3 cellular contexts compared by ENCODE assay signal in genomic region chr5:142829821-142830220, GRCh38.
TF ChIP-seq lines count a peak whose summit lies in the region.

No MANE protein-coding gene starts in this region.

TF ChIP-seq in IMR-90, 13 proteins besides CTCF, POLR2A, EP300 and RAD21:
- TF ChIP-seq NFE2L2 (IDR thresholded peaks at IDR 0.05; ENCODE audit: low read depth, low read length) (no peak), RFX5 (IDR thresholded peaks at IDR 0.05; ENCODE audit: low read depth, low read length) (no peak), MAZ (IDR thresholded peaks at IDR 0.05; ENCODE audit: borderline replicate concordance, low read depth, low read length) (no peak), MXI1 (IDR thresholded peaks at IDR 0.05; ENCODE audit: borderline replicate concordance, low read depth, low read length) (no peak), FOS (IDR thresholded peaks at IDR 0.05; ENCODE audit: low read depth, low read length) (no peak), ELK1 (IDR thresholded peaks at IDR 0.05; ENCODE audit: borderline replicate concordance, low read depth, low read length) (no peak), CEBPB (IDR thresholded peaks at IDR 0.05; ENCODE audit: low read depth, low read length) (no peak), BHLHE40 (IDR thresholded peaks at IDR 0.05; ENCODE audit: low read depth, low read length) (no peak), RCOR1 (IDR thresholded peaks at IDR 0.05; ENCODE audit: insufficient replicate concordance, low read length) (no peak), CHD1 (IDR thresholded peaks at IDR 0.05; ENCODE audit: low read depth, low read length) (no peak), MAFK (IDR thresholded peaks at IDR 0.05; ENCODE audit: low read depth, low read length) (no peak), USF2 (IDR thresholded peaks at IDR 0.05; ENCODE audit: low read depth, low read length) (no peak), SMC3 (IDR thresholded peaks at IDR 0.05; ENCODE audit: low read depth, low read length) (no peak)

TF ChIP-seq in H1, 55 proteins besides CTCF, POLR2A, EP300 and RAD21 (continues in another document):
- TF ChIP-seq SRF (IDR thresholded peaks at IDR 0.05; ENCODE audit: low read depth, low read length) (no peak), BCL11A (IDR thresholded peaks at IDR 0.05; ENCODE audit: low read depth in 2 of 2, low read length in 2 of 2) (no peak), TBP (IDR thresholded peaks at IDR 0.05; ENCODE audit: low read depth, low read length) (no peak), SP2 (IDR thresholded peaks at IDR 0.05; ENCODE audit: low read length) (no peak), NANOG (IDR thresholded peaks at IDR 0.05; ENCODE audit: insufficient read depth, low read depth, low read length, poor library complexity, severe bottlenecking) (no peak), KDM1A (IDR thresholded peaks at IDR 0.05; ENCODE audit: borderline replicate concordance, low read length) (no peak), USF2 (IDR thresholded peaks at IDR 0.05; ENCODE audit: low read length) (no peak), CHD2 (IDR thresholded peaks at IDR 0.05; ENCODE audit: low read length) (no peak), MAX (IDR thresholded peaks at IDR 0.05) (no peak), GTF2F1 (IDR thresholded peaks at IDR 0.05; ENCODE audit: borderline replicate concordance, low read depth, low read length) (no peak), POU5F1 (IDR thresholded peaks at IDR 0.05; ENCODE audit: low read depth, low read length) (no peak), CEBPB (IDR thresholded peaks at IDR 0.05; ENCODE audit: low read depth, low read length) (no peak), CHD7 (IDR thresholded peaks at IDR 0.05; ENCODE audit: insufficient replicate concordance, low read length) (no peak)

TF ChIP-seq in WTC11, 78 proteins besides CTCF, POLR2A, EP300 and RAD21:
- no peak for TF ChIP-seq MLX (CRISPR knock-in tag; IDR thresholded peaks at IDR 0.05)
- no peak for TF ChIP-seq IRF2 (CRISPR knock-in tag; IDR thresholded peaks at IDR 0.05; ENCODE audit: borderline replicate concordance, low read depth)
- TF ChIP-seq ZNF425 (CRISPR knock-in tag; conservative IDR thresholded peaks at IDR 0.05), result no peak
- no peak for TF ChIP-seq SOX15 (CRISPR knock-in tag; IDR thresholded peaks at IDR 0.05)
- TF ChIP-seq ZNF512 (CRISPR knock-in tag; IDR thresholded peaks at IDR 0.05; ENCODE audit: borderline replicate concordance), result no peak
- no peak for TF ChIP-seq ZNF232 (CRISPR knock-in tag; IDR thresholded peaks at IDR 0.05)
- no peak for TF ChIP-seq ZNF532 (CRISPR knock-in tag; IDR thresholded peaks at IDR 0.05; ENCODE audit: borderline replicate concordance)
- TF ChIP-seq GABPB1 (CRISPR knock-in tag; IDR thresholded peaks at IDR 0.05), result no peak
- TF ChIP-seq JUN (CRISPR knock-in tag; IDR thresholded peaks at IDR 0.05), result no peak
- TF ChIP-seq OVOL2 (CRISPR knock-in tag; IDR thresholded peaks at IDR 0.05; ENCODE audit: borderline replicate concordance), result no peak
- no peak for TF ChIP-seq STAT6 (CRISPR knock-in tag; conservative IDR thresholded peaks at IDR 0.05; ENCODE audit: low read depth)
- no peak for TF ChIP-seq NFATC4 (CRISPR knock-in tag; IDR thresholded peaks at IDR 0.05)
- no peak for TF ChIP-seq ZNF263 (CRISPR knock-in tag; IDR thresholded peaks at IDR 0.05; ENCODE audit: low read depth)
- TF ChIP-seq ARID4B (CRISPR knock-in tag; IDR thresholded peaks at IDR 0.05; ENCODE audit: borderline replicate concordance), result no peak
- no peak for TF ChIP-seq MAX (CRISPR knock-in tag; IDR thresholded peaks at IDR 0.05)
- no peak for TF ChIP-seq PRRX2 (CRISPR knock-in tag; IDR thresholded peaks at IDR 0.05)
